ENCODE assay signal across 10 cellular contexts in genomic region chr10:129968937-129969527, GRCh38. TPM values are rescaled to one million over a fixed set of nuclear protein-coding genes. Genes with fewer than 3 reads are reported as not detected.
DNase-seq lines count a peak whose midpoint lies in the region; ATAC-seq, FAIRE-seq and TF ChIP-seq lines count a peak whose summit lies in the region.
"Had no signal": no experiment of that assay in that cellular context is flagged by ENCODE, and none has a peak within 500 bp of the region (broad histone marks: within the 10 kb centered on the region; RNA-seq: fewer than 3 reads in every experiment).

No MANE protein-coding gene starts in this region.

- POLR2A ChIA-PET in activated CD4-positive, alpha-beta T cell treated with anti-CD3 and anti-CD28 coated beads for 36 hours (lab: Charles Lee), result no interaction called here
- POLR2A ChIA-PET in activated CD8-positive, alpha-beta T cell treated with anti-CD3 and anti-CD28 coated beads for 36 hours (lab: Charles Lee), result interaction anchor here (0.6 kb wide), 1 partner anchor 210 kb away, joined by 3 read pairs; no protein-coding TSS in a partner anchor
- POLR2A ChIA-PET in PC-9 (lab: Charles Lee; ENCODE audit: unreplicated experiment), result no interaction called here

- no TSS peak for BruUV-seq in PC-9 (replicated peaks; lab: Mats Ljungman, UMichigan)

- H3K4me3 Mint-ChIP-seq in activated CD4-positive, alpha-beta T cell treated with anti-CD3 and anti-CD28 coated beads for 36 hours, result no peak overlapping the region
- no peak overlapping the region for H3K4me3 Mint-ChIP-seq in activated CD8-positive, alpha-beta T cell treated with anti-CD3 and anti-CD28 coated beads for 36 hours
- H3K4me3 Mint-ChIP-seq in stimulated activated naive CD8-positive, alpha-beta T cell treated with anti-CD3 and anti-CD28 coated beads, Interleukin-15, amount 100 ng/mL, for 72 hours, result peak overlapping the region in 1 of 2 donors; percentile 29

- intact Hi-C loops in activated CD4-positive, alpha-beta T cell treated with anti-CD3 and anti-CD28 coated beads for 36 hours (cut with DNase I, micrococcal nuclease), result loop anchor here (5.0 to 10.0 kb wide), 2 partner anchors 206 to 1337 kb away; no protein-coding TSS in a partner anchor
- intact Hi-C loops in activated CD8-positive, alpha-beta T cell treated with anti-CD3 and anti-CD28 coated beads for 36 hours (cut with micrococcal nuclease), result no loop called here
- intact Hi-C loops in PC-9 (cut with micrococcal nuclease; ENCODE audit: unreplicated experiment), result no loop called here

- H3K27me3 ChIP-seq in iPS-18a (ENCODE audit: control insufficient read depth, insufficient read depth, low read length) (peaks cover 97% of the 10 kb centered on the region), PC-9 (ENCODE audit: insufficient read depth, low read depth) (peaks cover 3% of the 10 kb centered on the region; the same call in 1 of the 2 replicates)

- no peak overlapping the region for H3K4me2 ChIP-seq in PC-9

- H3K9me3 ChIP-seq in iPS-18a (ENCODE audit: control insufficient read depth, low read depth, low read length) (no peaks in the 10 kb centered on the region), PC-9 (ENCODE audit: insufficient read depth, low read depth) (no peaks in the 10 kb centered on the region)

- ATAC-seq in activated CD4-positive, alpha-beta T cell treated with anti-CD3 and anti-CD28 coated beads for 36 hours, result peak; percentile 47
- ATAC-seq in activated CD8-positive, alpha-beta T cell treated with anti-CD3 and anti-CD28 coated beads for 36 hours, result peak; percentile 52
- ATAC-seq in stimulated activated naive CD8-positive, alpha-beta T cell treated with anti-CD3 and anti-CD28 coated beads, Interleukin-15, amount 100 ng/mL, for 72 hours, result peak; percentile 53

- peak; percentile 80 for DNase-seq in activated CD4-positive, alpha-beta T cell treated with anti-CD3 and anti-CD28 coated beads for 36 hours
- no peak for DNase-seq in activated CD4-positive, alpha-beta T cell treated with anti-CD3 and anti-CD28 coated beads for 1 hour
- peak; percentile 71 for DNase-seq in activated CD8-positive, alpha-beta T cell treated with anti-CD3 and anti-CD28 coated beads for 36 hours
- DNase-seq in stimulated activated naive CD8-positive, alpha-beta T cell treated with anti-CD3 and anti-CD28 coated beads, Interleukin-15, amount 100 ng/mL, for 72 hours, result peak; percentile 59 to 60
- no peak for DNase-seq in RCC 7860 (ENCODE audit: low spot score)
- DNase-seq in NCI-H1417 treated with DMSO at 0.1 percent for 48 hours (lab: John Stamatoyannopoulos, UW), result no peak
- no peak for DNase-seq in PC-9
- DNase-seq: naive B cell had no signal

- peaks cover 13% of the 10 kb centered on the region for H3K4me1 Mint-ChIP-seq in activated CD4-positive, alpha-beta T cell treated with anti-CD3 and anti-CD28 coated beads for 36 hours
- peaks cover 13% of the 10 kb centered on the region for H3K4me1 Mint-ChIP-seq in activated CD8-positive, alpha-beta T cell treated with anti-CD3 and anti-CD28 coated beads for 36 hours (ENCODE audit: low read depth)
- peaks cover 40% of the 10 kb centered on the region for H3K4me1 Mint-ChIP-seq in stimulated activated naive CD8-positive, alpha-beta T cell treated with anti-CD3 and anti-CD28 coated beads, Interleukin-15, amount 100 ng/mL, for 72 hours

- H3K79me2 ChIP-seq in PC-9 (ENCODE audit: low read depth), result no peaks in the 10 kb centered on the region

- no peaks in the 10 kb centered on the region for H3K36me3 Mint-ChIP-seq in activated CD4-positive, alpha-beta T cell treated with anti-CD3 and anti-CD28 coated beads for 36 hours (ENCODE audit: low read depth)
- no peaks in the 10 kb centered on the region for H3K36me3 Mint-ChIP-seq in activated CD8-positive, alpha-beta T cell treated with anti-CD3 and anti-CD28 coated beads for 36 hours (ENCODE audit: low read depth)

- no peaks in the 10 kb centered on the region for H3K9me2 ChIP-seq in PC-9 (ENCODE audit: insufficient read depth)

- H2AFZ ChIP-seq in PC-9, result no peak overlapping the region

- H3K27me3 Mint-ChIP-seq in activated CD4-positive, alpha-beta T cell treated with anti-CD3 and anti-CD28 coated beads for 36 hours, result peaks cover 58% of the 10 kb centered on the region
- peaks cover 61% of the 10 kb centered on the region for H3K27me3 Mint-ChIP-seq in activated CD8-positive, alpha-beta T cell treated with anti-CD3 and anti-CD28 coated beads for 36 hours
- H3K27me3 Mint-ChIP-seq in stimulated activated naive CD8-positive, alpha-beta T cell treated with anti-CD3 and anti-CD28 coated beads, Interleukin-15, amount 100 ng/mL, for 72 hours, result peaks cover 93% of the 10 kb centered on the region

- no peak overlapping the region for H3K27ac ChIP-seq in iPS-18a (ENCODE audit: low read length)
- no peak overlapping the region for H3K27ac ChIP-seq in PC-9

- H3K9me3 Mint-ChIP-seq in activated CD4-positive, alpha-beta T cell treated with anti-CD3 and anti-CD28 coated beads for 36 hours (ENCODE audit: low read depth), result no peaks in the 10 kb centered on the region
- no peaks in the 10 kb centered on the region for H3K9me3 Mint-ChIP-seq in activated CD8-positive, alpha-beta T cell treated with anti-CD3 and anti-CD28 coated beads for 36 hours
- H3K9me3 Mint-ChIP-seq in stimulated activated naive CD8-positive, alpha-beta T cell treated with anti-CD3 and anti-CD28 coated beads, Interleukin-15, amount 100 ng/mL, for 72 hours, result no peaks in the 10 kb centered on the region

- no peak for FAIRE-seq in RCC 7860 (lab: Jason Lieb, UNC)

- no peak overlapping the region for H3K27ac Mint-ChIP-seq in activated CD4-positive, alpha-beta T cell treated with anti-CD3 and anti-CD28 coated beads for 36 hours
- no peak overlapping the region for H3K27ac Mint-ChIP-seq in activated CD8-positive, alpha-beta T cell treated with anti-CD3 and anti-CD28 coated beads for 36 hours
- H3K27ac Mint-ChIP-seq in stimulated activated naive CD8-positive, alpha-beta T cell treated with anti-CD3 and anti-CD28 coated beads, Interleukin-15, amount 100 ng/mL, for 72 hours, result no peak overlapping the region

- H3K9ac ChIP-seq in iPS-18a (ENCODE audit: low read length), result no peak overlapping the region

- H4K20me1 ChIP-seq in PC-9 (ENCODE audit: insufficient read depth), result no peaks in the 10 kb centered on the region

- H3K4me1 ChIP-seq in iPS-18a (ENCODE audit: control insufficient read depth, low read depth, low read length) (peaks cover 26% of the 10 kb centered on the region), PC-9 (replicated peaks; ENCODE audit: insufficient read depth) (no peaks in the 10 kb centered on the region)

- peak; percentile 67 for TF ChIP-seq CTCF in activated CD8-positive, alpha-beta T cell treated with anti-CD3 and anti-CD28 coated beads for 36 hours (IDR thresholded peaks at IDR 0.05)
- TF ChIP-seq CTCF in PC-9 (conservative IDR thresholded peaks at IDR 0.05), result no peak

- H3K36me3 ChIP-seq in iPS-18a (ENCODE audit: control insufficient read depth, low read depth, low read length) (no peaks in the 10 kb centered on the region), PC-9 (ENCODE audit: low read depth) (no peaks in the 10 kb centered on the region)

- H3K4me3 ChIP-seq in iPS-18a (ENCODE audit: low read length), result peak overlapping the region; percentile 9
- no peak overlapping the region for H3K4me3 ChIP-seq in PC-9

- CTCF ChIA-PET in activated CD4-positive, alpha-beta T cell treated with anti-CD3 and anti-CD28 coated beads for 36 hours (lab: Charles Lee), result interaction anchor here (1.2 kb wide), 1 partner anchor 141 kb away, joined by 5 read pairs; no protein-coding TSS in a partner anchor
- CTCF ChIA-PET in activated CD8-positive, alpha-beta T cell treated with anti-CD3 and anti-CD28 coated beads for 36 hours (lab: Charles Lee), result interaction anchor here (1.0 to 3.3 kb wide), 6 partner anchors 11 to 159 kb away, joined by 3 to 19 read pairs (median 14); no protein-coding TSS in a partner anchor
- CTCF ChIA-PET in PC-9 (lab: Charles Lee), result no interaction called here

- no peaks in the 10 kb centered on the region for H3F3A ChIP-seq in PC-9 (ENCODE audit: insufficient read depth, low read depth)

RNA-seq across cellular contexts. Expression of gene EBF3, which starts 5.0 kb away (rescaled TPM):
- total RNA-seq in activated CD4-positive, alpha-beta T cell treated with anti-CD3 and anti-CD28 coated beads for 36 hours, result not detected
- total RNA-seq in activated CD8-positive, alpha-beta T cell treated with anti-CD3 and anti-CD28 coated beads for 36 hours, result not detected
- total RNA-seq in PC-9 (2021), result not detected in 2 replicates
- total RNA-seq: T-helper 2 cell treated with Interferon-gamma antibody and Interleukin-4, amounts not matched to agents 100 ng/mL and 5 ng/mL, for 36 hours had no signal

Comparison
In these comparisons a context has a peak if more than half of its experiments do, and no peak if none do; other contexts are left out.
1. DNase-seq: peak in activated CD4-positive, alpha-beta T cell treated with anti-CD3 and anti-CD28 coated beads for 36 hours (single experiment), activated CD8-positive, alpha-beta T cell treated with anti-CD3 and anti-CD28 coated beads for 36 hours (single experiment) and stimulated activated naive CD8-positive, alpha-beta T cell treated with anti-CD3 and anti-CD28 coated beads, Interleukin-15, amount 100 ng/mL, for 72 hours (2 of 2); none in activated CD4-positive, alpha-beta T cell treated with anti-CD3 and anti-CD28 coated beads for 1 hour (single experiment), RCC 7860 (single experiment), NCI-H1417 treated with DMSO at 0.1 percent for 48 hours (single experiment) and PC-9 (0 of 2).
2. intact Hi-C loops: an anchor here in activated CD4-positive, alpha-beta T cell treated with anti-CD3 and anti-CD28 coated beads for 36 hours (5.0 to 10.0 kb wide); none called in activated CD8-positive, alpha-beta T cell treated with anti-CD3 and anti-CD28 coated beads for 36 hours and PC-9.
3. Peak in every context shown above with its lines, with median percentiles within 50 percentile points of each other: ATAC-seq.